23 cellular contexts compared by ENCODE assay signal in the genomic region with DNA sequence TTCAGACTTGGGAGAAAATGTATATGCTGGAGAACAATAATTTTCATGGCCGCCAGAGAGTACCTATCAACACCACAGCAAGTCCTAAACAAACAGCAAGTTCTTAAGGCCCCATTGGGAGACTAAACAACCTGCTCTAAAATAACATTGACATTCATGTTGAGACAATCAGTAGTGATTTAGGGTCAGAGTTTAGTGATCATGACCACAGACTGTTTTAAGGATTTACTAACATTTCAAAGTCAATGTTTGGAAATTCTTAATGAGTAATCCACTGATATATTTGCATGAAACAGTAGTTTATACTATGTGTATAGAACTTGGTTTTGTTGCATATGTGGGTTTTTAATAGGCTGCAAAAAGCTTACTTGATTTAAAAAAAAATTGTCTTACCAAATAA.
"Had no signal": no experiment of that assay in that cellular context is flagged by ENCODE, and none has a peak within 500 bp of the region (broad histone marks: within the 10 kb centered on the region; RNA-seq: fewer than 3 reads in every experiment).

No MANE protein-coding gene starts in this region.

- H3K4me3 Mint-ChIP-seq: activated CD4-positive, alpha-beta T cell treated with anti-CD3 and anti-CD28 coated beads for 36 hours; activated CD8-positive, alpha-beta T cell treated with anti-CD3 and anti-CD28 coated beads, Interleukin-2, amount 10 ng/mL, durations not matched to agents 7 days and 5 days; naive thymus-derived CD8-positive, alpha-beta T cell had no signal

- H3K27me3 Mint-ChIP-seq: activated CD4-positive, alpha-beta T cell treated with anti-CD3 and anti-CD28 coated beads for 36 hours had no signal

- H3K79me2 ChIP-seq: parathyroid adenoma had no signal

- H3K4me3 ChIP-seq: gastroesophageal sphincter, heart right ventricle, left lung, transverse colon had no signal

- H3K4me1 ChIP-seq: left lung, parathyroid adenoma, transverse colon had no signal

- DNase-seq: activated CD4-positive, alpha-beta T cell treated with anti-CD3 and anti-CD28 coated beads for 36 hours; activated CD8-positive, alpha-beta memory T cell treated with anti-CD3 and anti-CD28 coated beads, Interleukin-2, amount 50 U/mL, for 4 hours; activated CD8-positive, alpha-beta T cell treated with anti-CD3 and anti-CD28 coated beads, Interleukin-2, amount 10 ng/mL, durations not matched to agents 7 days and 5 days; activated effector memory CD4-positive, alpha-beta T cell treated with anti-CD3 and anti-CD28 coated beads, Interleukin-2, amount 50 U/mL, for 16 hours; activated T-cell treated with anti-CD3 and anti-CD28 coated beads, Interleukin-2, amount 50 U/mL, for 48 hours; amygdala; brain microvascular endothelial cell; cerebellar nuclear complex; effector memory CD4-positive, alpha-beta T cell; heart right ventricle; islet precursor cell; left lung; naive thymus-derived CD8-positive, alpha-beta T cell; stimulated activated CD4-positive, alpha-beta T cell treated with anti-CD3 and anti-CD28 coated beads, Interleukin-12 subunit alpha, Interleukin-12 subunit beta, amount 100 ng/mL, for 4 hours; stimulated activated CD4-positive, alpha-beta T cell treated with anti-CD3 and anti-CD28 coated beads, Interleukin-2, amount 100 ng/mL, for 24 hours; T-helper 1 cell; T1000; transverse colon; WERI-Rb-1 had no signal

- H3K9me3 Mint-ChIP-seq: naive thymus-derived CD8-positive, alpha-beta T cell had no signal

- H3K9me3 ChIP-seq: gastroesophageal sphincter, heart right ventricle, left lung, neutrophil, transverse colon had no signal

- H3K27me3 ChIP-seq: brain microvascular endothelial cell, gastroesophageal sphincter, heart right ventricle, left lung, neutrophil, transverse colon had no signal

- H3K4me1 Mint-ChIP-seq: activated CD4-positive, alpha-beta T cell treated with anti-CD3 and anti-CD28 coated beads for 36 hours; naive thymus-derived CD8-positive, alpha-beta T cell had no signal

- ATAC-seq: activated CD4-positive, alpha-beta T cell treated with anti-CD3 and anti-CD28 coated beads for 36 hours; activated CD8-positive, alpha-beta T cell treated with anti-CD3 and anti-CD28 coated beads, Interleukin-2, amount 10 ng/mL, durations not matched to agents 7 days and 5 days; activated naive CD4-positive, alpha-beta T cell treated with anti-CD3 and anti-CD28 coated beads, Interleukin-2, amount 50 U/mL, for 72 hours; heart right ventricle; left lung; naive thymus-derived CD8-positive, alpha-beta T cell had no signal

- H3K9ac ChIP-seq: parathyroid adenoma had no signal

- H3K27ac Mint-ChIP-seq: activated CD4-positive, alpha-beta T cell treated with anti-CD3 and anti-CD28 coated beads for 36 hours; activated CD8-positive, alpha-beta T cell treated with anti-CD3 and anti-CD28 coated beads, Interleukin-2, amount 10 ng/mL, durations not matched to agents 7 days and 5 days; activated naive CD4-positive, alpha-beta T cell treated with anti-CD3 and anti-CD28 coated beads, Interleukin-2, amount 50 U/mL, for 72 hours; naive thymus-derived CD8-positive, alpha-beta T cell had no signal

- H3K27ac ChIP-seq: brain microvascular endothelial cell, heart right ventricle, left lung, neutrophil, parathyroid adenoma, transverse colon, WERI-Rb-1 had no signal

- H2AFZ ChIP-seq: parathyroid adenoma had no signal

- H3K36me3 ChIP-seq: brain microvascular endothelial cell, neutrophil, transverse colon, WERI-Rb-1 had no signal
